ENCODE assay signal across 27 cellular contexts in the genomic region with DNA sequence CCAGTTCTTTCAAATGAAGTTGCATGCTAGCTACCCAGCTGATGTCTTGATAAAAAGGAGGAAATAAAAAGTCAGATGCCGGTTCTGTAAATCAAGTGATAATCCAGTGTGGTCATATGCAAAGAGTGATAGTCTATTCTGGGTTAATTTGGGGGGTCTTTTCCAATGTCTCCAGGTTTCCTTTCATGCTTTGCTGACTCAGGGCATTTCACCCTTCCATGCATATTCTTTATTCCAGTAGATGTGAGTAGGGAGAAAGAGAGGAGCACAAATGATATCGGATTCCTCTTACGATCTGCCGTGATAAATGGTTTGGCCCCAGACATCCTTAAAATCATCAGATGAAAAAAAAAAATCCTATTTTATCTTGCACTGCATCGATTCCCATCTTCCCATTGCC.
"Had no signal": no experiment of that assay in that cellular context is flagged by ENCODE, and none has a peak within 500 bp of the region (broad histone marks: within the 10 kb centered on the region; RNA-seq: fewer than 3 reads in every experiment).

No MANE protein-coding gene starts in this region.

- H3K36me3 ChIP-seq: colonic mucosa, neutrophil had no signal

- H3K27me3 Mint-ChIP-seq: central memory CD8-positive, alpha-beta T cell; dendritic cell treated with granulocyte-macrophage colony-stimulating factor and Interleukin-4, amounts not matched to agents 40 ng/mL and 50 ng/mL, for 4 days; naive B cell; natural killer cell treated with Interleukin-12 subunit alpha and Interleukin-12 subunit beta and Interleukin-15 and Interleukin-18, amount 100 ng/mL, for 72 hours; stimulated activated memory B cell treated with anti-CD40 and anti-IgM and Interleukin-4, amounts not matched to agents 10 μg/mL and 1 μg/mL and 100 μg/mL, for 72 hours; type B pancreatic cell had no signal

- H3K36me3 Mint-ChIP-seq: naive B cell; natural killer cell treated with Interleukin-12 subunit alpha and Interleukin-12 subunit beta and Interleukin-15 and Interleukin-18, amount 100 ng/mL, for 72 hours; stimulated activated memory B cell treated with anti-CD40 and anti-IgM and Interleukin-4, amounts not matched to agents 10 μg/mL and 1 μg/mL and 100 μg/mL, for 72 hours had no signal

- ATAC-seq: left cardiac atrium; natural killer cell treated with Interleukin-12 subunit alpha and Interleukin-12 subunit beta and Interleukin-15 and Interleukin-18, amount 100 ng/mL, for 72 hours; stimulated activated memory B cell treated with anti-CD40 and anti-IgM and Interleukin-4, amounts not matched to agents 10 μg/mL and 1 μg/mL and 100 μg/mL, for 72 hours; stimulated activated naive CD8-positive, alpha-beta T cell treated with anti-CD3 and anti-CD28 coated beads, Interleukin-15, Interleukin-2, amounts not matched to agents 100 U/mL and 50 U/mL, for 24 hours had no signal

- H3K4me1 ChIP-seq: colonic mucosa, esophagus squamous epithelium, left lung, pancreas, right atrium auricular region, spleen, testis, tibial artery had no signal

- DNase-seq: colonic mucosa; effector CD8-positive, alpha-beta T cell; erythroblast; esophagus squamous epithelium; foreskin melanocyte; glutamatergic neuron; left cardiac atrium; left lung; mucosa of descending colon; naive B cell; pancreas; spleen; stimulated activated CD4-positive, alpha-beta T cell treated with anti-CD3 and anti-CD28 coated beads, Interleukin-4, amount 100 ng/mL, for 4 hours; stimulated activated naive CD8-positive, alpha-beta T cell treated with anti-CD3 and anti-CD28 coated beads, Interleukin-15, Interleukin-2, amounts not matched to agents 100 U/mL and 50 U/mL, for 24 hours; substantia nigra; testis; tibial artery had no signal

- H3K27ac ChIP-seq: colonic mucosa, esophagus squamous epithelium, left lung, neutrophil, pancreas, right atrium auricular region, skin epidermis, spleen, testis, tibial artery had no signal

- H3K4me3 Mint-ChIP-seq: central memory CD8-positive, alpha-beta T cell; dendritic cell treated with granulocyte-macrophage colony-stimulating factor and Interleukin-4, amounts not matched to agents 40 ng/mL and 50 ng/mL, for 4 days; mesothelial cell of epicardium; natural killer cell treated with Interleukin-12 subunit alpha and Interleukin-12 subunit beta and Interleukin-15 and Interleukin-18, amount 100 ng/mL, for 72 hours; stimulated activated memory B cell treated with anti-CD40 and anti-IgM and Interleukin-4, amounts not matched to agents 10 μg/mL and 1 μg/mL and 100 μg/mL, for 72 hours; type B pancreatic cell had no signal

- H3K9me3 ChIP-seq: colonic mucosa, esophagus squamous epithelium, left lung, mucosa of descending colon, neutrophil, pancreas, right atrium auricular region, spleen, testis, tibial artery had no signal

- H3K4me3 ChIP-seq: colonic mucosa, esophagus squamous epithelium, left lung, mucosa of descending colon, pancreas, right atrium auricular region, skin epidermis, spleen, testis, tibial artery had no signal

- H3K4me1 Mint-ChIP-seq: central memory CD8-positive, alpha-beta T cell; naive B cell; stimulated activated memory B cell treated with anti-CD40 and anti-IgM and Interleukin-4, amounts not matched to agents 10 μg/mL and 1 μg/mL and 100 μg/mL, for 72 hours had no signal

- FAIRE-seq: islet of Langerhans, pancreas had no signal

- H3K27me3 ChIP-seq: colonic mucosa, esophagus squamous epithelium, left lung, neutrophil, pancreas, right atrium auricular region, spleen, testis, tibial artery had no signal

- H3K27ac Mint-ChIP-seq: dendritic cell treated with granulocyte-macrophage colony-stimulating factor and Interleukin-4, amounts not matched to agents 40 ng/mL and 50 ng/mL, for 4 days; mesothelial cell of epicardium; naive B cell; natural killer cell treated with Interleukin-12 subunit alpha and Interleukin-12 subunit beta and Interleukin-15 and Interleukin-18, amount 100 ng/mL, for 72 hours; stimulated activated memory B cell treated with anti-CD40 and anti-IgM and Interleukin-4, amounts not matched to agents 10 μg/mL and 1 μg/mL and 100 μg/mL, for 72 hours; type B pancreatic cell had no signal
